In the genomic region with DNA sequence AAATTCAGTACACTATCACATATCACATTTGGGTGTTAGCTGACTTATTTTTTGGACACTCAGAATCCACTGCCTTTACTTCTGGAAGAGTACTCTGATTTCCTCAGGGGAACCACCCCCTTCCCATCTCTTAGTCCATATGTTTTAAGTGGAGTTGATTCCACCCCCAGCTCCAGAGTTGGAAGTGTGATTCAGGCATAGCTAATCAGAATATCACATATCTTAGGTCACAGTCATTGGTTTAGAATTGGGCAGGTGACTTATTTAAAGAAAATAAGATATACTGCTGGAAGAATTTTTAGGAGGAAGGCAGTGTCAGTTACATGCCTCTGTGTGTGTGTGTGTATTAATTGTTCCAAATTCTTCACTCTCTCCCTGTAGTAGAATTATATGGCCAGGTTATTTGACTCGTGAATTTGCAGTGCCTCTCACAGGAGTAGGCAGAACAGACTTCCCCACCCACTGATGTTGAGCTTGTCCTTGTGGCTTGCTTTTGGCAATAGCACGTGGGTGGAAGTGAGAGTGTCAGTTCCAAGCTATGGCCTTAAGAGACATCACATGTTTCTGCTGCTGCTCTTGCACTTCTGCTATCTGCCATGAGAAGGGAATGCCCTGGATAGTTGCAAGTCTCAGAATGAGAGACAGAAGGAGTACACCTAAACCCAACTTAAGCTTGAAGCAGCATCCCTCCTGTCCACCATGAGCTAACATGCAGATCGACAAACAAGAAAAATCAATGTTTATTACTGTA, we compare ENCODE assay signal across 8 cellular contexts. TPM values are rescaled to one million over a fixed set of nuclear protein-coding genes. Genes with fewer than 3 reads are reported as not detected.
DNase-seq lines count a peak whose midpoint lies in the region; ATAC-seq and TF ChIP-seq lines count a peak whose summit lies in the region.

No MANE protein-coding gene starts in this region.

- DNase-seq in fibroblast of lung (ENCODE audit: low read depth in 2 of 2): peak; percentile 8 to 18
- no peak for DNase-seq in NCI-H748 treated with DMSO at 0.1 percent for 48 hours (lab: John Stamatoyannopoulos, UW)
- DNase-seq in activated CD4-positive, alpha-beta T cell treated with anti-CD3 and anti-CD28 coated beads for 4 hours: no peak
- no peak for DNase-seq in endodermal cell
- DNase-seq in activated CD4-positive, alpha-beta T cell treated with anti-CD3 and anti-CD28 coated beads for 1 hour: no peak

- no peak overlapping the region for H3K4me3 Mint-ChIP-seq in endodermal cell

- no peaks in the 10 kb centered on the region for H3K36me3 ChIP-seq in BLaER1 treated with 17β-estradiol and CSF1 and Interleukin-3, amounts not matched to agents 10 nM and 100 nM
- no peaks in the 10 kb centered on the region for H3K36me3 ChIP-seq in fibroblast of lung (ENCODE audit: control insufficient read depth, insufficient read depth, low read length)
- H3K36me3 ChIP-seq in endodermal cell (ENCODE audit: control insufficient read depth, insufficient read depth, low read length): no peaks in the 10 kb centered on the region

- H3K9ac ChIP-seq in BLaER1 treated with 17β-estradiol and CSF1 and Interleukin-3, amounts not matched to agents 10 nM and 100 nM: peak overlapping the region in 2 of 11 experiments; percentile 20 to 25; a peak in 2 of 22 replicates
- H3K9ac ChIP-seq in fibroblast of lung (ENCODE audit: insufficient read depth, low read length) (no peak overlapping the region), endodermal cell (ENCODE audit: extremely low read depth, low read length, poor library complexity, severe bottlenecking) (no peak overlapping the region)

- ATAC-seq in GM19452 (IDR thresholded peaks at IDR 0.05; ENCODE audit: unreplicated experiment) (peak; percentile 94), HG03342 (IDR thresholded peaks at IDR 0.05; ENCODE audit: unreplicated experiment) (peak; percentile 93)

- WGBS in endodermal cell (ENCODE audit: insufficient coverage in 1 of 2, insufficient read length in 1 of 2), 2 experiments: 50 to 83% methylated on average over 1 to 3 of the region's 3 CpGs

- no peak overlapping the region for H3K4me3 ChIP-seq in BLaER1 treated with 17β-estradiol and CSF1 and Interleukin-3, amounts not matched to agents 10 nM and 100 nM
- H3K4me3 ChIP-seq in fibroblast of lung (replicated peaks in 1 of 4; ENCODE audit: control extremely low read depth in 1 of 4, insufficient read depth in 1 of 4, low read depth in 3 of 4, low read length in 4 of 4) (no peak overlapping the region), endodermal cell (ENCODE audit: low read length) (no peak overlapping the region)

- no peaks in the 10 kb centered on the region for H3K79me2 ChIP-seq in fibroblast of lung (ENCODE audit: control insufficient read depth, insufficient read depth, low read length)

- H2AFZ ChIP-seq in fibroblast of lung (ENCODE audit: low read length): peak overlapping the region; percentile 70

- no peaks in the 10 kb centered on the region for H3K36me3 Mint-ChIP-seq in endodermal cell (ENCODE audit: low read depth)

- H3K27ac Mint-ChIP-seq in endodermal cell: no peak overlapping the region

- no peaks in the 10 kb centered on the region for H4K20me1 ChIP-seq in BLaER1 treated with 17β-estradiol and CSF1 and Interleukin-3, amounts not matched to agents 10 nM and 100 nM
- no peaks in the 10 kb centered on the region for H4K20me1 ChIP-seq in fibroblast of lung (ENCODE audit: control insufficient read depth, extremely low read depth, insufficient read depth, low read length)

- H3K9me3 Mint-ChIP-seq in endodermal cell: no peaks in the 10 kb centered on the region

- no peaks in the 10 kb centered on the region for H3K9me3 ChIP-seq in BLaER1 treated with 17β-estradiol and CSF1 and Interleukin-3, amounts not matched to agents 10 nM and 100 nM (replicated peaks in 1 of 11)
- no peaks in the 10 kb centered on the region for H3K9me3 ChIP-seq in fibroblast of lung (ENCODE audit: control insufficient read depth, insufficient read depth, low read depth, low read length)
- H3K9me3 ChIP-seq in endodermal cell (ENCODE audit: control insufficient read depth, low read length): no peaks in the 10 kb centered on the region

- peaks cover 0 to 56% (median 11%) of the 10 kb centered on the region in 10 experiments; a peak in 15 of 20 replicates for H3K4me1 ChIP-seq in BLaER1 treated with 17β-estradiol and CSF1 and Interleukin-3, amounts not matched to agents 10 nM and 100 nM
- H3K4me1 ChIP-seq in fibroblast of lung (ENCODE audit: control insufficient read depth, extremely low read depth, insufficient read depth, low read length) (no peaks in the 10 kb centered on the region), endodermal cell (ENCODE audit: control insufficient read depth, insufficient read depth, low read length) (no peaks in the 10 kb centered on the region)

- peaks cover 14% of the 10 kb centered on the region for H3K27me3 Mint-ChIP-seq in endodermal cell (ENCODE audit: insufficient read depth)

- TF ChIP-seq CTCF in fibroblast of lung (conservative IDR thresholded peaks at IDR 0.05 in 1 of 2, IDR thresholded peaks at IDR 0.05 in 1 of 2; ENCODE audit: low read depth in 1 of 2, low read length in 2 of 2) (no peak), endodermal cell (conservative IDR thresholded peaks at IDR 0.05) (no peak)

- peak overlapping the region in 3 of 11 experiments; percentile 55 to 71 (median 57); a peak in 6 of 22 replicates for H3K27ac ChIP-seq in BLaER1 treated with 17β-estradiol and CSF1 and Interleukin-3, amounts not matched to agents 10 nM and 100 nM
- H3K27ac ChIP-seq in fibroblast of lung (ENCODE audit: insufficient read depth, low read length) (no peak overlapping the region), endodermal cell (ENCODE audit: low read depth, low read length) (no peak overlapping the region)

- H3K27me3 ChIP-seq in BLaER1 treated with 17β-estradiol and CSF1 and Interleukin-3, amounts not matched to agents 10 nM and 100 nM: no peaks in the 10 kb centered on the region
- H3K27me3 ChIP-seq in fibroblast of lung (ENCODE audit: control insufficient read depth, insufficient read depth, low read length) (no peaks in the 10 kb centered on the region), endodermal cell (ENCODE audit: control insufficient read depth, insufficient read depth, low read length, poor library complexity, severe bottlenecking) (peaks cover 9% of the 10 kb centered on the region)

- peaks cover 18% of the 10 kb centered on the region for H3K4me1 Mint-ChIP-seq in endodermal cell

- peak overlapping the region in 6 of 11 experiments; percentile 7 to 89 (median 40); a peak in 8 of 22 replicates for H3K4me2 ChIP-seq in BLaER1 treated with 17β-estradiol and CSF1 and Interleukin-3, amounts not matched to agents 10 nM and 100 nM
- H3K4me2 ChIP-seq in fibroblast of lung (ENCODE audit: extremely low read depth, insufficient read depth, low read length): peak overlapping the region; percentile 26

RNA-seq across cellular contexts. Expression of a gene that starts 6.4 kb away (rescaled TPM):
- total RNA-seq in fibroblast of lung: 18.7 and 33.4 TPM in 2 replicates
- polyA plus RNA-seq in fibroblast of lung: 13.2 and 20.3 TPM in 2 replicates
- polyA plus RNA-seq in fibroblast of lung (2012): 7.6 and 13.3 TPM in 2 replicates
- 0.31 and 1.6 TPM in 2 replicates for polyA minus RNA-seq in fibroblast of lung (ENCODE audit: low replicate concordance)
- total RNA-seq in endodermal cell: 10 to 100 TPM; 13.5 to 26.8 TPM
- 36.4 TPM for polyA plus RNA-seq in endodermal cell (2013, experiment 1 of 2)
- 42.0 TPM for polyA plus RNA-seq in endodermal cell (2013, experiment 2 of 2)

Comparison
In these comparisons a context has a peak if more than half of its experiments do, and no peak if none do; other contexts are left out.
1. DNase-seq: peak in fibroblast of lung (2 of 2); none in NCI-H748 treated with DMSO at 0.1 percent for 48 hours (single experiment), activated CD4-positive, alpha-beta T cell treated with anti-CD3 and anti-CD28 coated beads for 4 hours (0 of 2), endodermal cell (single experiment) and activated CD4-positive, alpha-beta T cell treated with anti-CD3 and anti-CD28 coated beads for 1 hour (single experiment).